Comparison of ENCODE assay signal across 19 cellular contexts in the genomic region with DNA sequence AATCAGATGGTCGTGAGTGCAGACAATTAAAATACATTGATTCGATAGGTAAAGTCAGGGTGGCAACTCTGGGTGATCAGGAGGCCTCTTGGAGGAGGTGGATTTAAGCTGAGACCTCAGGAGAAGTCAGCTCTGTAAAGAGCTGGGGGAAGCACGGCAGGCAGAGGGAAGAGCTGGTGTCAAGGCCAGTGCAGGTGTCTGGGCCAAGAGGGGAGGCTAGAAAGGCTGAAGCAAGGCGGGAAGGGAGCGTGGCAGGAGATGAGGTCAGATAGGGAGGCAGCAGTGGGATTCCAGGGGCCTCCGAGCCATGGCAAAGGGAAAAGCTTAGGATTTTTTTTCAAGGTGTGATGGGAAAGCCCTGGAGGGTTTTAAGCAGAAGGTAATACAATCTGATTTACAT.
"Had no signal": no experiment of that assay in that cellular context is flagged by ENCODE, and none has a peak within 500 bp of the region (broad histone marks: within the 10 kb centered on the region; RNA-seq: fewer than 3 reads in every experiment).

No MANE protein-coding gene starts in this region.

- H3K27ac Mint-ChIP-seq: effector memory CD8-positive, alpha-beta T cell; naive thymus-derived CD8-positive, alpha-beta T cell; stimulated activated naive B cell treated with anti-CD40 and anti-IgM and Interleukin-4, amounts not matched to agents 10 μg/mL and 1 μg/mL and 100 μg/mL, for 72 hours; stimulated activated naive CD8-positive, alpha-beta T cell treated with anti-CD3 and anti-CD28 coated beads, Interleukin-15, amount 100 ng/mL, for 72 hours had no signal

- H3K36me3 Mint-ChIP-seq: naive thymus-derived CD8-positive, alpha-beta T cell; stimulated activated naive B cell treated with anti-CD40 and anti-IgM and Interleukin-4, amounts not matched to agents 10 μg/mL and 1 μg/mL and 100 μg/mL, for 72 hours had no signal

- H3K36me3 ChIP-seq: esophagus squamous epithelium, gastroesophageal sphincter, left ventricle myocardium inferior, spleen, thoracic aorta had no signal

- H3K4me1 Mint-ChIP-seq: stimulated activated naive CD8-positive, alpha-beta T cell treated with anti-CD3 and anti-CD28 coated beads, Interleukin-15, amount 100 ng/mL, for 72 hours had no signal

- H3K4me3 ChIP-seq: esophagus squamous epithelium, gastroesophageal sphincter, left ventricle myocardium inferior, lung, mucosa of descending colon, spleen, thoracic aorta had no signal

- H3K27me3 ChIP-seq: esophagus squamous epithelium, spleen had no signal

- H3K4me1 ChIP-seq: gastroesophageal sphincter, left ventricle myocardium inferior, spleen had no signal

- DNase-seq: effector memory CD8-positive, alpha-beta T cell; esophagus squamous epithelium; foreskin fibroblast; glutamatergic neuron; left ventricle myocardium inferior; mucosa of descending colon; naive thymus-derived CD8-positive, alpha-beta T cell; spleen; stimulated activated CD4-positive, alpha-beta T cell treated with anti-CD3 and anti-CD28 coated beads, Interleukin-15, amount 100 ng/mL, for 24 hours; stimulated activated CD4-positive, alpha-beta T cell treated with anti-CD3 and anti-CD28 coated beads, Interleukin-1b, Interleukin-23, amount 100 ng/mL, for 48 hours; stimulated activated CD4-positive, alpha-beta T cell treated with anti-CD3 and anti-CD28 coated beads, Interleukin-4, amount 100 ng/mL, for 24 hours; stimulated activated naive B cell treated with anti-CD40 and anti-IgM and Interleukin-4, amounts not matched to agents 10 μg/mL and 1 μg/mL and 100 μg/mL, for 72 hours; stimulated activated naive CD8-positive, alpha-beta T cell treated with anti-CD3 and anti-CD28 coated beads, Interleukin-15, amount 100 ng/mL, for 72 hours; trophoblast cell had no signal

- H3K27ac ChIP-seq: epithelial cell of prostate, gastroesophageal sphincter, left ventricle myocardium inferior, spleen, thoracic aorta had no signal

- H3K9me3 Mint-ChIP-seq: central memory CD8-positive, alpha-beta T cell; effector memory CD8-positive, alpha-beta T cell; naive thymus-derived CD8-positive, alpha-beta T cell; stimulated activated naive B cell treated with anti-CD40 and anti-IgM and Interleukin-4, amounts not matched to agents 10 μg/mL and 1 μg/mL and 100 μg/mL, for 72 hours; stimulated activated naive CD8-positive, alpha-beta T cell treated with anti-CD3 and anti-CD28 coated beads, Interleukin-15, amount 100 ng/mL, for 72 hours had no signal

- H3K9me3 ChIP-seq: esophagus squamous epithelium, gastroesophageal sphincter, left ventricle myocardium inferior, mucosa of descending colon, spleen, thoracic aorta had no signal

- H3K4me3 Mint-ChIP-seq: central memory CD8-positive, alpha-beta T cell; effector memory CD8-positive, alpha-beta T cell; naive thymus-derived CD8-positive, alpha-beta T cell; stimulated activated naive B cell treated with anti-CD40 and anti-IgM and Interleukin-4, amounts not matched to agents 10 μg/mL and 1 μg/mL and 100 μg/mL, for 72 hours; stimulated activated naive CD8-positive, alpha-beta T cell treated with anti-CD3 and anti-CD28 coated beads, Interleukin-15, amount 100 ng/mL, for 72 hours had no signal
